ENCODE assay signal across 2 cellular contexts in genomic region chr5:115788440-115788839, GRCh38.
TF ChIP-seq lines count a peak whose summit lies in the region.

No MANE protein-coding gene starts in this region.

TF ChIP-seq in IMR-90, 13 proteins besides CTCF, POLR2A, EP300 and RAD21:
- TF ChIP-seq CEBPB (IDR thresholded peaks at IDR 0.05; ENCODE audit: low read depth, low read length) (peak; percentile 74), FOS (IDR thresholded peaks at IDR 0.05; ENCODE audit: low read depth, low read length) (no peak)

TF ChIP-seq in H1, 55 proteins besides CTCF, POLR2A, EP300 and RAD21:
- no peak for TF ChIP-seq ASH2L (IDR thresholded peaks at IDR 0.05; ENCODE audit: low read length)
- no peak for TF ChIP-seq GTF2F1 (IDR thresholded peaks at IDR 0.05; ENCODE audit: borderline replicate concordance, low read depth, low read length)
- TF ChIP-seq CEBPB (IDR thresholded peaks at IDR 0.05; ENCODE audit: low read depth, low read length), result peak; percentile 54; the same call in 1 of the 2 replicates
- TF ChIP-seq YY1 (IDR thresholded peaks at IDR 0.05; ENCODE audit: low read depth, low read length), result no peak
- TF ChIP-seq ATF2 (IDR thresholded peaks at IDR 0.05; ENCODE audit: low read length), result no peak
- TF ChIP-seq SAP30 (IDR thresholded peaks at IDR 0.05; ENCODE audit: insufficient read depth, insufficient replicate concordance, low read length), result no peak
- no peak for TF ChIP-seq BACH1 (IDR thresholded peaks at IDR 0.05; ENCODE audit: low read length)
